Comparison of ENCODE assay signal across 1 cellular context in genomic region chr2:27217173-27218121, GRCh38.
TF ChIP-seq lines count a peak whose summit lies in the region.

TSS of gene CAD (plus strand) at chr2:27217369. CDS start at chr2:27217552, 183 bp downstream.

TF ChIP-seq in HepG2, 621 proteins besides CTCF, POLR2A, EP300 and RAD21 (continued from another document):
- TF ChIP-seq SP5 (CRISPR knock-in tag; IDR thresholded peaks at IDR 0.05; ENCODE audit: borderline replicate concordance, low read depth), result 0 out of 2 replicates have a peak, but pooled peaks have one; percentile 24
- no peak; the same call in 1 of the 2 replicates for TF ChIP-seq ZNF235 (CRISPR knock-in tag; IDR thresholded peaks at IDR 0.05; ENCODE audit: borderline replicate concordance)
- TF ChIP-seq CSRNP2 (CRISPR knock-in tag; conservative IDR thresholded peaks at IDR 0.05; ENCODE audit: low read depth), result no peak
- TF ChIP-seq ATF7-NPFF (CRISPR knock-in tag; IDR thresholded peaks at IDR 0.05; ENCODE audit: low read depth), result peak; percentile 73; the same call in 1 of the 2 replicates
- no peak for TF ChIP-seq KDM6A (CRISPR knock-in tag; IDR thresholded peaks at IDR 0.05; ENCODE audit: low read depth)
- TF ChIP-seq TOPORS (CRISPR knock-in tag; IDR thresholded peaks at IDR 0.05), result 0 out of 2 replicates have a peak, but pooled peaks have one; percentile 64
- TF ChIP-seq RORA (CRISPR knock-in tag; IDR thresholded peaks at IDR 0.05), result no peak
- peak; percentile 66; the same call in 1 of the 2 replicates for TF ChIP-seq ZNF263 (CRISPR knock-in tag; IDR thresholded peaks at IDR 0.05)
- no peak for TF ChIP-seq ZNF335 (CRISPR knock-in tag; IDR thresholded peaks at IDR 0.05)
- TF ChIP-seq IRF9 (CRISPR knock-in tag; IDR thresholded peaks at IDR 0.05; ENCODE audit: borderline replicate concordance), result peak; percentile 71; the same call in 1 of the 2 replicates
- peak; percentile 62; the same call in 1 of the 2 replicates for TF ChIP-seq ZNF563 (CRISPR knock-in tag; IDR thresholded peaks at IDR 0.05)
- peak; percentile 73 for TF ChIP-seq RXRA (CRISPR knock-in tag; IDR thresholded peaks at IDR 0.05)
- no peak for TF ChIP-seq ZMYM2 (CRISPR knock-in tag; IDR thresholded peaks at IDR 0.05)
- no peak for TF ChIP-seq ZNF672 (CRISPR knock-in tag; IDR thresholded peaks at IDR 0.05)
- no peak for TF ChIP-seq NFATC3 (CRISPR knock-in tag; IDR thresholded peaks at IDR 0.05)
- no peak for TF ChIP-seq DMTF1 (CRISPR knock-in tag; IDR thresholded peaks at IDR 0.05)
- TF ChIP-seq MLLT10 (CRISPR knock-in tag; IDR thresholded peaks at IDR 0.05), result no peak
- no peak for TF ChIP-seq ZFAT (CRISPR knock-in tag; conservative IDR thresholded peaks at IDR 0.05)
- peak; percentile 94 for TF ChIP-seq ZNF274 (CRISPR knock-in tag; IDR thresholded peaks at IDR 0.05)
